ENCODE assay signal across 1 cellular context in genomic region chr15:101256756-101257155, GRCh38.
TF ChIP-seq lines count a peak whose summit lies in the region.

No MANE protein-coding gene starts in this region.

TF ChIP-seq in GM12878, 131 proteins besides CTCF, POLR2A, EP300 and RAD21:
- TF ChIP-seq RUNX3 (IDR thresholded peaks at IDR 0.05; ENCODE audit: low read length) (peak; percentile 65), SMC3 (IDR thresholded peaks at IDR 0.05; ENCODE audit: borderline replicate concordance, low read length) (peak; percentile 52; the same call in 1 of the 2 replicates)
- TF ChIP-seq, protein P1, sequence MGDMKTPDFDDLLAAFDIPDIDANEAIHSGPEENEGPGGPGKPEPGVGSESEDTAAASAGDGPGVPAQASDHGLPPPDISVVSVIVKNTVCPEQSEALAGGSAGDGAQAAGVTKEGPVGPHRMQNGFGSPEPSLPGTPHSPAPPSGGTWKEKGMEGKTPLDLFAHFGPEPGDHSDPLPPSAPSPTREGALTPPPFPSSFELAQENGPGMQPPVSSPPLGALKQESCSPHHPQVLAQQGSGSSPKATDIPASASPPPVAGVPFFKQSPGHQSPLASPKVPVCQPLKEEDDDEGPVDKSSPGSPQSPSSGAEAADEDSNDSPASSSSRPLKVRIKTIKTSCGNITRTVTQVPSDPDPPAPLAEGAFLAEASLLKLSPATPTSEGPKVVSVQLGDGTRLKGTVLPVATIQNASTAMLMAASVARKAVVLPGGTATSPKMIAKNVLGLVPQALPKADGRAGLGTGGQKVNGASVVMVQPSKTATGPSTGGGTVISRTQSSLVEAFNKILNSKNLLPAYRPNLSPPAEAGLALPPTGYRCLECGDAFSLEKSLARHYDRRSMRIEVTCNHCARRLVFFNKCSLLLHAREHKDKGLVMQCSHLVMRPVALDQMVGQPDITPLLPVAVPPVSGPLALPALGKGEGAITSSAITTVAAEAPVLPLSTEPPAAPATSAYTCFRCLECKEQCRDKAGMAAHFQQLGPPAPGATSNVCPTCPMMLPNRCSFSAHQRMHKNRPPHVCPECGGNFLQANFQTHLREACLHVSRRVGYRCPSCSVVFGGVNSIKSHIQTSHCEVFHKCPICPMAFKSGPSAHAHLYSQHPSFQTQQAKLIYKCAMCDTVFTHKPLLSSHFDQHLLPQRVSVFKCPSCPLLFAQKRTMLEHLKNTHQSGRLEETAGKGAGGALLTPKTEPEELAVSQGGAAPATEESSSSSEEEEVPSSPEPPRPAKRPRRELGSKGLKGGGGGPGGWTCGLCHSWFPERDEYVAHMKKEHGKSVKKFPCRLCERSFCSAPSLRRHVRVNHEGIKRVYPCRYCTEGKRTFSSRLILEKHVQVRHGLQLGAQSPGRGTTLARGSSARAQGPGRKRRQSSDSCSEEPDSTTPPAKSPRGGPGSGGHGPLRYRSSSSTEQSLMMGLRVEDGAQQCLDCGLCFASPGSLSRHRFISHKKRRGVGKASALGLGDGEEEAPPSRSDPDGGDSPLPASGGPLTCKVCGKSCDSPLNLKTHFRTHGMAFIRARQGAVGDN (IDR thresholded peaks at IDR 0.05): no peak
